In genomic region chr6:137731960-137732616, GRCh38 we compare ENCODE assay signal across 15 cellular contexts.
DNase-seq lines count a peak whose midpoint lies in the region; ATAC-seq and TF ChIP-seq lines count a peak whose summit lies in the region.
"Had no signal": no experiment of that assay in that cellular context is flagged by ENCODE, and none has a peak within 500 bp of the region (broad histone marks: within the 10 kb centered on the region; RNA-seq: fewer than 3 reads in every experiment).

No MANE protein-coding gene starts in this region.

- in situ Hi-C loops in gastrocnemius medialis (cut with MboI; ENCODE audit: low sequenced_read_pairs in 4 of 4): no loop called here

- intact Hi-C loops in prostate gland (cut with DNase I) (no loop called here), gastrocnemius medialis (cut with DNase I; ENCODE audit: low total_unique reads) (no loop called here)

- H3K4me3 ChIP-seq in prostate gland (no peak overlapping the region), gastrocnemius medialis (no peak overlapping the region)
- H3K4me3 ChIP-seq: testis had no signal

- peaks cover 11% of the 10 kb centered on the region for H3K4me1 ChIP-seq in prostate gland (replicated peaks)
- peaks cover 7 to 8% of the 10 kb centered on the region in 2 donors for H3K4me1 ChIP-seq in gastrocnemius medialis

- no peaks in the 10 kb centered on the region for H3K36me3 ChIP-seq in prostate gland
- H3K36me3 ChIP-seq in gastrocnemius medialis: no peaks in the 10 kb centered on the region

- H3K9me3 ChIP-seq in prostate gland (no peaks in the 10 kb centered on the region), gastrocnemius medialis (no peaks in the 10 kb centered on the region)
- H3K9me3 ChIP-seq: testis had no signal

- H3K27me3 ChIP-seq in prostate gland (replicated peaks; ENCODE audit: insufficient read depth) (no peaks in the 10 kb centered on the region), gastrocnemius medialis (no peaks in the 10 kb centered on the region)
- H3K27me3 ChIP-seq: testis had no signal

- TF ChIP-seq CTCF in prostate gland (IDR thresholded peaks at IDR 0.05): no peak
- no peak for TF ChIP-seq CTCF in gastrocnemius medialis (IDR thresholded peaks at IDR 0.05 in 4 of 5, conservative IDR thresholded peaks at IDR 0.05 in 1 of 5)

- ATAC-seq in HG02623 (IDR thresholded peaks at IDR 0.05; ENCODE audit: unreplicated experiment) (no peak), gastrocnemius medialis (no peak)
- ATAC-seq: T-cell had no signal

- H3K27ac ChIP-seq in prostate gland: peak overlapping the region in 1 of 2 donors; percentile 50
- no peak overlapping the region for H3K27ac ChIP-seq in gastrocnemius medialis
- H3K27ac ChIP-seq: testis had no signal

- TF ChIP-seq POLR2A in prostate gland (IDR thresholded peaks at IDR 0.05) (no peak), gastrocnemius medialis (IDR thresholded peaks at IDR 0.05) (no peak)

- WGBS in prostate gland: 24% methylated on average over 4 of the region's 4 CpGs

- DNase-seq in GM03348 (ENCODE audit: low spot score) (peak; percentile 63), NOMO-1 treated with DMSO at 0.1 percent for 48 hours (lab: John Stamatoyannopoulos, UW; ENCODE audit: unreplicated experiment) (peak; percentile 90), dermis blood vessel endothelial cell (peak; percentile 34), prostate gland (ENCODE audit: low spot score) (peak; percentile 51), gastrocnemius medialis (no peak), NCI-H2171 (lab: John Stamatoyannopoulos, UW) (no peak)
- DNase-seq in stimulated activated CD4-positive, alpha-beta T cell treated with anti-CD3 and anti-CD28 coated beads, Interleukin-4, amount 100 ng/mL, for 24 hours: no peak
- DNase-seq: activated CD8-positive, alpha-beta memory T cell treated with anti-CD3 and anti-CD28 coated beads for 24 hours; DMS79; effector memory CD4-positive, alpha-beta T cell; Karpas-422; NCI-H446; T-cell; testis had no signal

Comparison
In these comparisons a context has a peak if more than half of its experiments do, and no peak if none do; other contexts are left out.
1. DNase-seq: peak in GM03348 (single experiment), NOMO-1 treated with DMSO at 0.1 percent for 48 hours (single experiment), dermis blood vessel endothelial cell (single experiment) and prostate gland (single experiment); none in gastrocnemius medialis (0 of 2), NCI-H2171 (single experiment) and stimulated activated CD4-positive, alpha-beta T cell treated with anti-CD3 and anti-CD28 coated beads, Interleukin-4, amount 100 ng/mL, for 24 hours (single experiment).